37 cellular contexts compared by ENCODE assay signal in the genomic region with DNA sequence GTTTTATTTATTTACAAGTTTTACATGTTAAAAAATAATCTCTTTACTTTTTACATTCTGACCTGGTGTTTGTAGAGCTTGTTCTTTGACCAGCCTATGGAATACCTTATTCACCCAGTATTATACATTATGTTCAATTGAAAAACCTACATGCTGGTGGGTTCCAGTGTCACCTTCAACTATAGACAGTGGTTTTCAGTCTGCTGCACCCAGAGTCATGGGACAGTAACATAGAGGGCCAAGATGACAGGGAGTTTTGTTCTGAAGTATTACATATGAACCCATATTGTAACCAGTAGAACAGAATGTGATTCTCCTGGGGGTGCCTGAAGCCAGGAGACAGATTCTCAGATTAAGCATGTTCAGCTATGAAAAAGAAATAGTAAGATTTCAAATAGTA.
"Had no signal": no experiment of that assay in that cellular context is flagged by ENCODE, and none has a peak within 500 bp of the region (broad histone marks: within the 10 kb centered on the region; RNA-seq: fewer than 3 reads in every experiment).

No MANE protein-coding gene starts in this region.

- H3K27me3 ChIP-seq: adrenal gland, body of pancreas, brain microvascular endothelial cell, breast epithelium had no signal

- H3K27me3 Mint-ChIP-seq: activated CD4-positive, alpha-beta memory T cell treated with anti-CD3 and anti-CD28 coated beads for 36 hours; activated CD4-positive, alpha-beta T cell treated with anti-CD3 and anti-CD28 coated beads for 36 hours; activated CD8-positive, alpha-beta T cell treated with anti-CD3 and anti-CD28 coated beads for 36 hours; activated naive CD8-positive, alpha-beta T cell treated with anti-CD3 and anti-CD28 coated beads for 36 hours; activated T-helper 17 cell treated with anti-CD3 and anti-CD28 coated beads, Interleukin-2, amount 50 U/mL, for 72 hours had no signal

- H3K27ac ChIP-seq: adrenal gland, body of pancreas, brain microvascular endothelial cell, breast epithelium, VCaP had no signal

- H3K4me1 ChIP-seq: breast epithelium had no signal

- H3K4me3 Mint-ChIP-seq: activated CD4-positive, alpha-beta memory T cell treated with anti-CD3 and anti-CD28 coated beads for 36 hours; activated CD4-positive, alpha-beta T cell treated with anti-CD3 and anti-CD28 coated beads for 36 hours; activated CD8-positive, alpha-beta T cell treated with anti-CD3 and anti-CD28 coated beads for 36 hours; activated naive CD4-positive, alpha-beta T cell treated with anti-CD3 and anti-CD28 coated beads for 36 hours; activated naive CD8-positive, alpha-beta T cell treated with anti-CD3 and anti-CD28 coated beads for 36 hours; activated T-cell treated with anti-CD3 and anti-CD28 coated beads, Interleukin-2, amount 50 U/mL, for 4 hours; activated T-cell treated with anti-CD3 and anti-CD28 coated beads, Interleukin-2, amount 50 U/mL, for 72 hours; activated T-helper 1 cell treated with anti-CD3 and anti-CD28 coated beads, Interleukin-12 subunit alpha, Interleukin-12 subunit beta, Interleukin-2, Interleukin-4 antibody, amounts not matched to agents 30 ng/mL and 10 ng/mL and 1 ng/mL, durations not matched to agents 14 hours and 24 hours and 36 hours; activated T-helper 17 cell treated with anti-CD3 and anti-CD28 coated beads, Interleukin-2, amount 50 U/mL, for 72 hours; T-helper 1 cell treated with Interleukin-12 subunit alpha and Interleukin-12 subunit beta and Interleukin-4 antibody, amounts not matched to agents 30 μg/mL and 1 μg/mL, for 36 hours; T-helper 2 cell treated with Interferon-gamma antibody and Interleukin-4, amounts not matched to agents 5 μg/mL and 100 μg/mL, for 36 hours had no signal

- DNase-seq: activated CD4-positive, alpha-beta memory T cell treated with anti-CD3 and anti-CD28 coated beads for 36 hours; activated CD4-positive, alpha-beta T cell treated with anti-CD3 and anti-CD28 coated beads for 1 hour; activated CD4-positive, alpha-beta T cell treated with anti-CD3 and anti-CD28 coated beads for 36 hours; activated CD4-positive, alpha-beta T cell treated with anti-CD3 and anti-CD28 coated beads for 48 hours; activated CD4-positive, alpha-beta T cell treated with anti-CD3 and anti-CD28 coated beads, Interleukin-2, amount 50 U/mL, for 1 hour; activated CD4-positive, alpha-beta T cell treated with anti-CD3 and anti-CD28 coated beads, Interleukin-2, amount 50 U/mL, for 4 hours; activated CD4-positive, CD25-positive, alpha-beta regulatory T cell; activated CD8-positive, alpha-beta memory T cell treated with anti-CD3 and anti-CD28 coated beads, Interleukin-2, amount 50 U/mL, for 4 hours; activated CD8-positive, alpha-beta T cell treated with anti-CD3 and anti-CD28 coated beads for 36 hours; activated effector memory CD4-positive, alpha-beta T cell treated with anti-CD3 and anti-CD28 coated beads, Interleukin-2, amount 50 U/mL, for 16 hours; activated gamma-delta T cell treated with Interleukin-2 at 50 U/mL for 16 hours; activated naive CD4-positive, alpha-beta T cell; activated naive CD4-positive, alpha-beta T cell treated with anti-CD3 and anti-CD28 coated beads for 36 hours; activated naive CD4-positive, alpha-beta T cell treated with anti-CD3 and anti-CD28 coated beads, Interleukin-2, amount 50 U/mL, for 16 hours; activated naive CD8-positive, alpha-beta T cell treated with anti-CD3 and anti-CD28 coated beads for 36 hours; activated T-cell treated with anti-CD3 and anti-CD28 coated beads for 4 hours; activated T-cell treated with anti-CD3 and anti-CD28 coated beads, Interleukin-2, amount 50 U/mL, for 1 hour; activated T-cell treated with anti-CD3 and anti-CD28 coated beads, Interleukin-2, amount 50 U/mL, for 4 hours; activated T-cell treated with anti-CD3 and anti-CD28 coated beads, Interleukin-2, amount 50 U/mL, for 72 hours; adrenal gland; amniotic stem cell; aorta; body of pancreas; brain microvascular endothelial cell; central memory CD4-positive, alpha-beta T cell; T-helper 1 cell; T-helper 2 cell; T-helper 9 cell had no signal

- FAIRE-seq: astrocyte, TTC549 had no signal

- H3K9me3 Mint-ChIP-seq: activated CD4-positive, alpha-beta memory T cell treated with anti-CD3 and anti-CD28 coated beads for 36 hours; activated CD8-positive, alpha-beta T cell treated with anti-CD3 and anti-CD28 coated beads for 36 hours; activated naive CD4-positive, alpha-beta T cell treated with anti-CD3 and anti-CD28 coated beads for 36 hours; activated naive CD4-positive, alpha-beta T cell treated with anti-CD3 and anti-CD28 coated beads, Interleukin-2, amount 50 U/mL, for 72 hours; activated naive CD8-positive, alpha-beta T cell treated with anti-CD3 and anti-CD28 coated beads for 36 hours; activated T-cell treated with anti-CD3 and anti-CD28 coated beads, Interleukin-2, amount 50 U/mL, for 4 hours; activated T-cell treated with anti-CD3 and anti-CD28 coated beads, Interleukin-2, amount 50 U/mL, for 72 hours; activated T-helper 1 cell treated with anti-CD3 and anti-CD28 coated beads, Interleukin-12 subunit alpha, Interleukin-12 subunit beta, Interleukin-2, Interleukin-4 antibody, amounts not matched to agents 30 ng/mL and 10 ng/mL and 1 ng/mL, durations not matched to agents 14 hours and 24 hours and 36 hours; activated T-helper 17 cell treated with anti-CD3 and anti-CD28 coated beads, Interleukin-2, amount 50 U/mL, for 72 hours; T-helper 1 cell treated with Interleukin-12 subunit alpha and Interleukin-12 subunit beta and Interleukin-4 antibody, amounts not matched to agents 30 μg/mL and 1 μg/mL, for 36 hours; T-helper 2 cell treated with Interferon-gamma antibody and Interleukin-4, amounts not matched to agents 5 μg/mL and 100 μg/mL, for 36 hours had no signal

- H3K36me3 ChIP-seq: adrenal gland, brain microvascular endothelial cell, breast epithelium had no signal

- H3K4me3 ChIP-seq: adrenal gland, body of pancreas, breast epithelium had no signal

- H3K36me3 Mint-ChIP-seq: activated CD4-positive, alpha-beta memory T cell treated with anti-CD3 and anti-CD28 coated beads for 36 hours; activated naive CD4-positive, alpha-beta T cell treated with anti-CD3 and anti-CD28 coated beads, Interleukin-2, amount 50 U/mL, for 72 hours had no signal

- H3K27ac Mint-ChIP-seq: activated CD4-positive, alpha-beta memory T cell treated with anti-CD3 and anti-CD28 coated beads for 36 hours; activated CD4-positive, alpha-beta T cell treated with anti-CD3 and anti-CD28 coated beads for 36 hours; activated CD8-positive, alpha-beta T cell treated with anti-CD3 and anti-CD28 coated beads for 36 hours; activated naive CD4-positive, alpha-beta T cell treated with anti-CD3 and anti-CD28 coated beads for 36 hours; activated naive CD4-positive, alpha-beta T cell treated with anti-CD3 and anti-CD28 coated beads, Interleukin-2, amount 50 U/mL, for 72 hours; activated naive CD8-positive, alpha-beta T cell treated with anti-CD3 and anti-CD28 coated beads for 36 hours; activated T-cell treated with anti-CD3 and anti-CD28 coated beads, Interleukin-2, amount 50 U/mL, for 72 hours; activated T-helper 1 cell treated with anti-CD3 and anti-CD28 coated beads, Interleukin-12 subunit alpha, Interleukin-12 subunit beta, Interleukin-2, Interleukin-4 antibody, amounts not matched to agents 30 ng/mL and 10 ng/mL and 1 ng/mL, durations not matched to agents 14 hours and 24 hours and 36 hours; activated T-helper 17 cell treated with anti-CD3 and anti-CD28 coated beads, Interleukin-2, amount 50 U/mL, for 72 hours; T-helper 1 cell treated with Interleukin-12 subunit alpha and Interleukin-12 subunit beta and Interleukin-4 antibody, amounts not matched to agents 30 μg/mL and 1 μg/mL, for 36 hours; T-helper 2 cell treated with Interferon-gamma antibody and Interleukin-4, amounts not matched to agents 5 μg/mL and 100 μg/mL, for 36 hours had no signal

- H3K9me3 ChIP-seq: adrenal gland, body of pancreas, breast epithelium had no signal

- H3K4me1 Mint-ChIP-seq: activated CD4-positive, alpha-beta T cell treated with anti-CD3 and anti-CD28 coated beads for 36 hours; activated naive CD8-positive, alpha-beta T cell treated with anti-CD3 and anti-CD28 coated beads for 36 hours; activated T-helper 17 cell treated with anti-CD3 and anti-CD28 coated beads, Interleukin-2, amount 50 U/mL, for 72 hours had no signal
